Comparison of ENCODE assay signal across 17 cellular contexts in the genomic region with DNA sequence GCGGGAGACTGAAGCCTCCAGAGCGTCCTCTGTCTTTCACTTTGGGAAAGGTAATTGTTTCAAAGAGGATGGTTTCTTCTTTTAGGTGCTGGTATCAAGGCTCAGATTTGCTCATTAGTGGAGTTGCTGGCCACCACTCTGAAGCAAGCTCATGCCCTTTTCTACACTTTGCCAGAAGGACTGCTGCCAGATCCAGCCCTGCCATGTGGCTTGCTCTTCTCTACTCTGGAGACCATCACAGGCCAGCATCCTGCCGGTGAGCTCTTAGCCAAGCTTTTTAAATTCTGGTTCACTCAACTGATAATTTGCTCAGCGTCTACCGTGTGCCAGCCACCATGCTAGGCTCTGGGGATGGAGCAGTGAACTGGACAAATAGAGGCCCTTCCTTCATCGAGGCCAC. TPM values are rescaled to one million over a fixed set of nuclear protein-coding genes. Genes with fewer than 3 reads are reported as not detected.
DNase-seq lines count a peak whose midpoint lies in the region; TF ChIP-seq lines count a peak whose summit lies in the region.
"Had no signal": no experiment of that assay in that cellular context is flagged by ENCODE, and none has a peak within 500 bp of the region (broad histone marks: within the 10 kb centered on the region; RNA-seq: fewer than 3 reads in every experiment).

No MANE protein-coding gene starts in this region.

- H3K36me3 Mint-ChIP-seq in endothelial cell (ENCODE audit: low read depth, unreplicated experiment), result peaks cover 40% of the 10 kb centered on the region

- H3K4me3 Mint-ChIP-seq in endothelial cell (ENCODE audit: unreplicated experiment), result no peak overlapping the region
- H3K4me3 Mint-ChIP-seq: B cell, H9 had no signal

- H3K27me3 Mint-ChIP-seq in endothelial cell (ENCODE audit: unreplicated experiment), result peaks cover 4% of the 10 kb centered on the region
- H3K27me3 Mint-ChIP-seq: B cell; CD4-positive, alpha-beta memory T cell had no signal

- no peaks in the 10 kb centered on the region for H3K9me3 Mint-ChIP-seq in endothelial cell (ENCODE audit: unreplicated experiment)
- H3K9me3 Mint-ChIP-seq: CD4-positive, alpha-beta memory T cell; H9 had no signal

- no peaks in the 10 kb centered on the region for H3K27me3 ChIP-seq in WERI-Rb-1 (ENCODE audit: insufficient read depth, low read depth, severe bottlenecking)

- H3K27ac ChIP-seq in 22Rv1, result peak overlapping the region; percentile 66
- peak overlapping the region; percentile 33 for H3K27ac ChIP-seq in C4-2B
- no peak overlapping the region for H3K27ac ChIP-seq in WERI-Rb-1
- H3K27ac ChIP-seq: KMS-11 had no signal

- DNase-seq in WERI-Rb-1 (no peak), mesenteric fat pad (ENCODE audit: low spot score) (peak; percentile 30), endothelial cell (ENCODE audit: low spot score) (no peak), NCI-H146 (lab: John Stamatoyannopoulos, UW) (no peak), amygdala (lab: John Stamatoyannopoulos, UW) (no peak)
- DNase-seq: Calu3; CD4-positive, alpha-beta memory T cell; NCI-H1048; NCI-H345; NK-92 treated with Interleukin-12 subunit alpha and Interleukin-12 subunit beta, amount 100 ng/mL, for 24 hours had no signal

- H3K36me3 ChIP-seq in WERI-Rb-1, result peaks cover 72% of the 10 kb centered on the region

- H3K4me3 ChIP-seq in WERI-Rb-1 (ENCODE audit: low read depth, low read length), result no peak overlapping the region

- no peaks in the 10 kb centered on the region for H3K9me3 ChIP-seq in WERI-Rb-1 (ENCODE audit: severe bottlenecking)

- H3K27ac Mint-ChIP-seq in endothelial cell (ENCODE audit: unreplicated experiment), result no peak overlapping the region
- H3K27ac Mint-ChIP-seq: B cell had no signal

- H3K4me1 Mint-ChIP-seq in endothelial cell (ENCODE audit: unreplicated experiment), result peaks cover 9% of the 10 kb centered on the region

- no peak for TF ChIP-seq CTCF in 22Rv1 (IDR thresholded peaks at IDR 0.05)
- TF ChIP-seq CTCF in C4-2B (conservative IDR thresholded peaks at IDR 0.05), result no peak
- TF ChIP-seq CTCF in WERI-Rb-1 (IDR thresholded peaks at IDR 0.05; ENCODE audit: low read depth, low read length), result 0 out of 2 replicates have a peak, but pooled peaks have one; percentile 2
- no peak for TF ChIP-seq CTCF in endothelial cell (IDR thresholded peaks at IDR 0.05; ENCODE audit: unreplicated experiment)

RNA-seq across cellular contexts. Expression of gene COG1, which starts 4.3 kb away (rescaled TPM):
- total RNA-seq in mesenteric fat pad (34.8 TPM), endothelial cell (ENCODE audit: unreplicated experiment) (27.8 TPM)

RNA-seq across cellular contexts. Expression of gene SSTR2, which starts 32.3 kb away (rescaled TPM):
- total RNA-seq in mesenteric fat pad (5.7 TPM), endothelial cell (ENCODE audit: unreplicated experiment) (0.26 TPM)
- total RNA-seq: B cell; CD4-positive, alpha-beta memory T cell; MCF 10A; OCI-LY7 had no signal
